ENCODE assay signal across 9 cellular contexts in genomic region chr20:63682384-63683139, GRCh38. TPM values are rescaled to one million over a fixed set of nuclear protein-coding genes. Genes with fewer than 3 reads are reported as not detected.
A peak's percentile ranks its signal among the peaks of the same experiment; 100 is the strongest.
DNase-seq lines count a peak whose midpoint lies in the region; ATAC-seq and TF ChIP-seq lines count a peak whose summit lies in the region.
"Had no signal": no experiment of that assay in that cellular context is flagged by ENCODE, and none has a peak within 500 bp of the region (broad histone marks: within the 10 kb centered on the region; RNA-seq: fewer than 3 reads in every experiment).

No MANE protein-coding gene starts in this region.

- DNase-seq in ACHN: peak; percentile 98
- DNase-seq in MG63: peak; percentile 100
- DNase-seq in NCI-H2081 (lab: John Stamatoyannopoulos, UW): no peak
- DNase-seq in HEK293T (ENCODE audit: extremely low spot score): no peak
- DNase-seq: NCI-H774 had no signal

- peak overlapping the region; percentile 81 for H3K27ac ChIP-seq in mesodermal cell (ENCODE audit: low read depth, low read length, severe bottlenecking)

- H3K27me3 Mint-ChIP-seq in dendritic cell treated with granulocyte-macrophage colony-stimulating factor and Interleukin-4, amounts not matched to agents 40 ng/mL and 50 ng/mL, for 4 days: no peaks in the 10 kb centered on the region

- H3K9me3 Mint-ChIP-seq in dendritic cell treated with granulocyte-macrophage colony-stimulating factor and Interleukin-4, amounts not matched to agents 40 ng/mL and 50 ng/mL, for 4 days: no peaks in the 10 kb centered on the region

- peaks cover 55% of the 10 kb centered on the region for H3K4me1 Mint-ChIP-seq in dendritic cell treated with granulocyte-macrophage colony-stimulating factor and Interleukin-4, amounts not matched to agents 40 ng/mL and 50 ng/mL, for 4 days (ENCODE audit: low read depth)

- no peaks in the 10 kb centered on the region for H3K27me3 ChIP-seq in MG63

- POLR2A ChIA-PET in HEK293T (lab: Yijun Ruan, JAX): interaction anchor here (0.6 kb wide), 1 partner anchor 80 kb away, joined by 3 read pairs; no protein-coding TSS in a partner anchor

- H3K9me3 ChIP-seq in MG63: peaks cover 8% of the 10 kb centered on the region; the same call in 1 of the 2 replicates
- H3K9me3 ChIP-seq in mesodermal cell (ENCODE audit: control insufficient read depth, low read length): no peaks in the 10 kb centered on the region

- 82 to 85% methylated on average over 15 to 18 of the region's 22 CpGs for WGBS in mesodermal cell (ENCODE audit: insufficient coverage in 2 of 2), 2 experiments

- ATAC-seq in HG02642 (IDR thresholded peaks at IDR 0.05; ENCODE audit: poor library complexity, unreplicated experiment) (no peak), HG03521 (IDR thresholded peaks at IDR 0.05; ENCODE audit: unreplicated experiment) (no peak)

- H3K4me1 ChIP-seq in mesodermal cell (ENCODE audit: control insufficient read depth, insufficient read depth, low read length, poor library complexity, severe bottlenecking): peaks cover 28% of the 10 kb centered on the region

- CTCF ChIA-PET in HEK293T (lab: Yijun Ruan, JAX): no interaction called here

- peaks cover 87% of the 10 kb centered on the region for H3K36me3 Mint-ChIP-seq in dendritic cell treated with granulocyte-macrophage colony-stimulating factor and Interleukin-4, amounts not matched to agents 40 ng/mL and 50 ng/mL, for 4 days (ENCODE audit: low read depth)

- in situ Hi-C loops in ACHN (cut with HindIII; ENCODE audit: low pct_ligation_motif_present, low pct_unique_long_range_greater_than_20kb, low sequenced_read_pairs): no loop called here

- H3K27ac Mint-ChIP-seq in dendritic cell treated with granulocyte-macrophage colony-stimulating factor and Interleukin-4, amounts not matched to agents 40 ng/mL and 50 ng/mL, for 4 days: peak overlapping the region; percentile 75

- H3K4me3 ChIP-seq in MG63 (no peak overlapping the region), mesodermal cell (ENCODE audit: extremely low read depth, insufficient read depth, low read length, poor library complexity, severe bottlenecking) (no peak overlapping the region)

- intact Hi-C loops in dendritic cell treated with granulocyte-macrophage colony-stimulating factor and Interleukin-4, amounts not matched to agents 40 ng/mL and 50 ng/mL, for 4 days (cut with micrococcal nuclease): no loop called here

- H3K36me3 ChIP-seq in MG63 (peaks cover 59% of the 10 kb centered on the region), mesodermal cell (ENCODE audit: control insufficient read depth, insufficient read depth, low read length) (peaks cover 4% of the 10 kb centered on the region)

- H3K4me3 Mint-ChIP-seq in dendritic cell treated with granulocyte-macrophage colony-stimulating factor and Interleukin-4, amounts not matched to agents 40 ng/mL and 50 ng/mL, for 4 days: no peak overlapping the region

TF ChIP-seq in HEK293T, 16 proteins besides CTCF, POLR2A, EP300 and RAD21:
- TF ChIP-seq NFRKB (IDR thresholded peaks at IDR 0.05) (no peak), HDGF (IDR thresholded peaks at IDR 0.05; ENCODE audit: borderline replicate concordance) (no peak), L3MBTL2 (conservative IDR thresholded peaks at IDR 0.05) (no peak), CTBP1 (IDR thresholded peaks at IDR 0.05; ENCODE audit: borderline replicate concordance) (no peak), SP1 (IDR thresholded peaks at IDR 0.05) (no peak), FOXM1 (IDR thresholded peaks at IDR 0.05; ENCODE audit: borderline replicate concordance) (no peak), BHLHE40 (IDR thresholded peaks at IDR 0.05; ENCODE audit: borderline replicate concordance) (no peak), FOXK2 (IDR thresholded peaks at IDR 0.05) (no peak), ARNT (IDR thresholded peaks at IDR 0.05) (no peak), FOXA1 (IDR thresholded peaks at IDR 0.05) (no peak), LEF1 (IDR thresholded peaks at IDR 0.05; ENCODE audit: borderline replicate concordance) (no peak)

RNA-seq across cellular contexts. Expression of gene TNFRSF6B, which starts 13.9 kb away (rescaled TPM):
- total RNA-seq in MG63 (2014; rRNA removed; shearing (Covaris generic); ENCODE audit: low replicate concordance): not detected in 2 replicates
- 1.4 TPM for polyA plus RNA-seq in mesodermal cell (2013, experiment 1 of 2)
- polyA plus RNA-seq in mesodermal cell (2013, experiment 2 of 2): 1.6 TPM

RNA-seq across cellular contexts. Expression of gene RTEL1, which starts 24.4 kb away (rescaled TPM):
- 13.4 and 22.7 TPM in 2 replicates for total RNA-seq in MG63 (2014; rRNA removed; shearing (Covaris generic); ENCODE audit: low replicate concordance)
- polyA plus RNA-seq in mesodermal cell (2013, experiment 1 of 2): 13.8 TPM
- polyA plus RNA-seq in mesodermal cell (2013, experiment 2 of 2): 9.6 TPM

RNA-seq across cellular contexts. Expression of gene ARFRP1, which starts 25.2 kb away (rescaled TPM):
- total RNA-seq in MG63 (2014; rRNA removed; shearing (Covaris generic); ENCODE audit: low replicate concordance): 39.5 and 66.1 TPM in 2 replicates
- 15.0 TPM for polyA plus RNA-seq in mesodermal cell (2013, experiment 1 of 2)
- 14.0 TPM for polyA plus RNA-seq in mesodermal cell (2013, experiment 2 of 2)

RNA-seq across cellular contexts. Expression of gene ZGPAT, which starts 25.3 kb away (rescaled TPM):
- 23.9 and 46.2 TPM in 2 replicates for total RNA-seq in MG63 (2014; rRNA removed; shearing (Covaris generic); ENCODE audit: low replicate concordance)
- 19.6 TPM for polyA plus RNA-seq in mesodermal cell (2013, experiment 1 of 2)
- polyA plus RNA-seq in mesodermal cell (2013, experiment 2 of 2): 16.6 TPM

RNA-seq across cellular contexts. Expression of gene STMN3, which starts 29.3 kb away (rescaled TPM):
- 71.2 and 98.0 TPM in 2 replicates for total RNA-seq in MG63 (2014; rRNA removed; shearing (Covaris generic); ENCODE audit: low replicate concordance)
- polyA plus RNA-seq in mesodermal cell (2013, experiment 1 of 2): 26.6 TPM
- polyA plus RNA-seq in mesodermal cell (2013, experiment 2 of 2): 21.9 TPM

Comparison
In these comparisons a context has a peak if more than half of its experiments do, and no peak if none do; other contexts are left out.
1. DNase-seq: peak in ACHN (single experiment) and MG63 (single experiment); none in NCI-H2081 (0 of 2) and HEK293T (single experiment).